ENCODE assay signal across 8 cellular contexts in the genomic region with DNA sequence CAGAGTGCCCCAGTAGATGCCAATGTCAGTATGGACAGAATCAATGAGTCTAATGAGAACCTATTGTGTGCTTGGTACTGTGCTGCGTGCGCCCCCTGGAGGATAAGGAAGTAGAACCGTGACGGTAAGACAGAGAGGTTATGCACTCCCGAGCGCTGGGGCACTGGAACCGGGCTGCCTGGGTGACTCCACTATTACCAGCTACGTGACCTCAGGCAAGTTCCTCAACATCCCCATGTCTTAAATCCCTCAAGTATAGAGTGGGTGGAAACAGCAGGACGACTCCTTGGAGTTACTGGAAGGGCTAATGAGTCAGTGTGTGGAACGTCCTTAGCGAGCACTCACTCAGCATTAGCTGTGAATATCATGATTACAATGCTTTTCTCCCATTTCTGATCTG. TPM values are rescaled to one million over a fixed set of nuclear protein-coding genes. Genes with fewer than 3 reads are reported as not detected.
DNase-seq lines count a peak whose midpoint lies in the region; ATAC-seq and TF ChIP-seq lines count a peak whose summit lies in the region.

No MANE protein-coding gene starts in this region.

- no peaks in the 10 kb centered on the region for H3K9me3 ChIP-seq in AG04450 (ENCODE audit: control insufficient read depth, insufficient read depth, low read length)

- peak; percentile 37 for TF ChIP-seq CTCF in AG04450 (IDR thresholded peaks at IDR 0.05; ENCODE audit: low read depth, low read length)
- TF ChIP-seq CTCF in VCaP (conservative IDR thresholded peaks at IDR 0.05), result peak; percentile 27; the same call in 1 of the 2 replicates

- H3K36me3 Mint-ChIP-seq in naive B cell, result no peaks in the 10 kb centered on the region

- H3K27ac ChIP-seq in AG04450 (ENCODE audit: low read depth, low read length) (no peak overlapping the region), VCaP (no peak overlapping the region)

- H3K4me3 ChIP-seq in AG04450 (ENCODE audit: low read depth, low read length), result no peak overlapping the region

- H3K4me1 Mint-ChIP-seq in naive B cell, result peaks cover 14 to 19% (median 16%) of the 10 kb centered on the region in 3 donors

- POLR2A ChIA-PET in AG04450 (lab: Yijun Ruan, JAX), result no interaction called here

- in situ Hi-C loops in KBM-7 (cut with MboI; ENCODE audit: low pct_unique_long_range_greater_than_20kb, low sequenced_read_pairs), result no loop called here

- peaks cover 2% of the 10 kb centered on the region for H3K27me3 ChIP-seq in AG04450 (ENCODE audit: control insufficient read depth, insufficient read depth, low read length)

- DNase-seq in AG04450 (ENCODE audit: low read depth, low spot score) (no peak), KBM-7 (peak; percentile 62), naive B cell (peak; percentile 38), occipital lobe (lab: John Stamatoyannopoulos, UW) (no peak)
- DNase-seq in central memory CD4-positive, alpha-beta T cell, result peak; percentile 20

- peak overlapping the region in 2 of 6 donors; percentile 54 to 92 for H3K27ac Mint-ChIP-seq in naive B cell

- no peaks in the 10 kb centered on the region for H3K9me3 Mint-ChIP-seq in naive B cell

- H3K4me3 Mint-ChIP-seq in naive B cell, result no peak overlapping the region

- H3K27me3 Mint-ChIP-seq in naive B cell, result peaks cover 0 to 22% (median 9%) of the 10 kb centered on the region in 3 donors

- peak; percentile 69 for ATAC-seq in GM18511 (IDR thresholded peaks at IDR 0.05; ENCODE audit: unreplicated experiment)
- peak; percentile 78 to 81 for ATAC-seq in naive B cell (ENCODE audit: low read depth in 2 of 2)
- no peak for ATAC-seq in GM21786 (IDR thresholded peaks at IDR 0.05; ENCODE audit: unreplicated experiment)

- CTCF ChIA-PET in AG04450 (lab: Charles Lee), result interaction anchor here (0.6 to 1.0 kb wide), 2 partner anchors 10 to 211 kb away, joined by 3 to 7 read pairs; no protein-coding TSS in a partner anchor

RNA-seq across cellular contexts. Expression of a gene that starts 16.2 kb away (rescaled TPM):
- not detected in 2 replicates for polyA plus RNA-seq in AG04450 (2011; rRNA removed)
- polyA minus RNA-seq in AG04450 (2011; rRNA and poly(A)+ RNA removed), result not detected in 2 replicates
- not detected for polyA plus RNA-seq in naive B cell (ENCODE audit: low read depth in 6 of 6)
- total RNA-seq in occipital lobe, result not detected

RNA-seq across cellular contexts. Expression of a gene that starts 34.5 kb away (rescaled TPM):
- polyA plus RNA-seq in AG04450 (2011; rRNA removed) (not detected in 2 replicates), naive B cell (ENCODE audit: low read depth in 6 of 6) (under 1 TPM in 4 of 6 donors, not detected in 2; 0.07 to 0.74 (median 0.12) TPM)
- polyA minus RNA-seq in AG04450 (2011; rRNA and poly(A)+ RNA removed), result not detected in 2 replicates
- 0.31 TPM for total RNA-seq in occipital lobe

RNA-seq across cellular contexts. Expression of a gene that starts 53.3 kb away (rescaled TPM):
- polyA plus RNA-seq in AG04450 (2011; rRNA removed) (1.9 and 2.0 TPM in 2 replicates), naive B cell (ENCODE audit: low read depth in 6 of 6) (1 to 10 TPM in 5 of 6 donors, not detected in 1; 1.6 to 3.5 (median 2.9) TPM)
- polyA minus RNA-seq in AG04450 (2011; rRNA and poly(A)+ RNA removed), result 2.8 and 5.2 TPM in 2 replicates
- total RNA-seq in occipital lobe, result 8.7 TPM

Comparison
In these comparisons a context has a peak if more than half of its experiments do, and no peak if none do; other contexts are left out.
1. DNase-seq: peak in KBM-7 (single experiment), central memory CD4-positive, alpha-beta T cell (single experiment) and naive B cell (single experiment); none in AG04450 (single experiment) and occipital lobe (single experiment).